ENCODE assay signal across 8 cellular contexts in genomic region chr6:37653933-37654565, GRCh38. TPM values are rescaled to one million over a fixed set of nuclear protein-coding genes. Genes with fewer than 3 reads are reported as not detected.
DNase-seq lines count a peak whose midpoint lies in the region; ATAC-seq and TF ChIP-seq lines count a peak whose summit lies in the region.

No MANE protein-coding gene starts in this region.

- H3K23ac ChIP-seq in mesendoderm (ENCODE audit: low read length) = no peak overlapping the region

- H3K4me2 ChIP-seq in mesendoderm (ENCODE audit: low read length) = no peak overlapping the region

- peaks cover 0 to 8% (median 1%) of the 10 kb centered on the region in 4 donors for H3K9me3 ChIP-seq in Peyer's patch

- no peak overlapping the region for H4K5ac ChIP-seq in mesendoderm (ENCODE audit: low read length)

- no peak overlapping the region for H4K8ac ChIP-seq in mesendoderm (ENCODE audit: low read depth, low read length)

- H3K18ac ChIP-seq in mesendoderm (ENCODE audit: low read length) = no peak overlapping the region

- H3K79me2 ChIP-seq in mesendoderm (ENCODE audit: control insufficient read depth, insufficient read depth, low read length) = no peaks in the 10 kb centered on the region

- no peak for TF ChIP-seq POLR2A in Peyer's patch (IDR thresholded peaks at IDR 0.05)

- no peak overlapping the region for H3K4ac ChIP-seq in mesendoderm (ENCODE audit: low read depth, low read length)

- no peaks in the 10 kb centered on the region for H3K79me1 ChIP-seq in mesendoderm (ENCODE audit: low read length)

- no CpG with 5 or more reads among the region's 8 CpGs for WGBS in mesendoderm (ENCODE audit: extremely low coverage, insufficient coverage, low lambda C conversion rate)

- H2AK5ac ChIP-seq in mesendoderm (ENCODE audit: low read length) = no peak overlapping the region

- H3K4me3 ChIP-seq in Peyer's patch (no peak overlapping the region), mesendoderm (ENCODE audit: low read length) (no peak overlapping the region)

- H2BK120ac ChIP-seq in mesendoderm (ENCODE audit: low read depth, low read length) = no peak overlapping the region

- no peak overlapping the region for H2BK15ac ChIP-seq in mesendoderm (replicated peaks; ENCODE audit: low read depth)

- H3K27ac ChIP-seq in Peyer's patch (no peak overlapping the region), mesendoderm (ENCODE audit: low read depth, low read length) (no peak overlapping the region)

- no peak overlapping the region for H3K9ac ChIP-seq in mesendoderm (ENCODE audit: low read length)

- H3K4me1 ChIP-seq in Peyer's patch = peaks cover 0 to 1% (median 0%) of the 10 kb centered on the region in 4 donors
- H3K4me1 ChIP-seq in mesendoderm (ENCODE audit: control insufficient read depth, low read depth, low read length) = no peaks in the 10 kb centered on the region

- H3K56ac ChIP-seq in mesendoderm (ENCODE audit: low read length) = no peak overlapping the region

- peak; percentile 32 for DNase-seq in AG08395 (ENCODE audit: low spot score)
- DNase-seq in GM13977 (ENCODE audit: low spot score) = peak; percentile 80
- peak in 1 of 3 donors; percentile 75 for DNase-seq in Peyer's patch
- DNase-seq in amniotic epithelial cell (ENCODE audit: low read depth) = peak; percentile 32
- peak; percentile 88 for DNase-seq in mesendoderm
- no peak for DNase-seq in NCI-H2107 treated with DMSO at 0.1 percent for 48 hours (lab: John Stamatoyannopoulos, UW; ENCODE audit: unreplicated experiment)

- H3K36me3 ChIP-seq in Peyer's patch = no peaks in the 10 kb centered on the region
- no peaks in the 10 kb centered on the region for H3K36me3 ChIP-seq in mesendoderm (ENCODE audit: control insufficient read depth, insufficient read depth, low read length)

- TF ChIP-seq CTCF in GM13977 (IDR thresholded peaks at IDR 0.05; ENCODE audit: extremely low read depth, insufficient read depth, missing control alignments) = peak; percentile 71
- peak; percentile 11 to 93 (median 70) for TF ChIP-seq CTCF in Peyer's patch (IDR thresholded peaks at IDR 0.05)

- no peak for ATAC-seq in HG03045 (IDR thresholded peaks at IDR 0.05; ENCODE audit: unreplicated experiment)
- ATAC-seq in GM19395 (IDR thresholded peaks at IDR 0.05; ENCODE audit: unreplicated experiment) = no peak

- H3K27me3 ChIP-seq in Peyer's patch (peaks cover 0 to 9% of the 10 kb centered on the region in 2 donors), mesendoderm (ENCODE audit: insufficient read depth, low read length, poor library complexity) (no peaks in the 10 kb centered on the region)

- in situ Hi-C loops in GM13977 (cut with MboI; ENCODE audit: low pct_unique_long_range_greater_than_20kb, low sequenced_read_pairs, unreplicated experiment) = no loop called here

- H2BK5ac ChIP-seq in mesendoderm (ENCODE audit: low read length) = no peak overlapping the region

RNA-seq across cellular contexts. Expression of gene MDGA1, which starts 43.6 kb away (rescaled TPM):
- 1 to 10 TPM in 3 of 4 donors, under 1 TPM in 1; 0.35 to 4.3 (median 4.1) TPM for total RNA-seq in Peyer's patch
- polyA plus RNA-seq in mesendoderm (2013, experiment 1 of 2) = 0.39 TPM
- polyA plus RNA-seq in mesendoderm (2013, experiment 2 of 2) = 0.35 TPM
